Comparison of ENCODE assay signal across 16 cellular contexts in the genomic region with DNA sequence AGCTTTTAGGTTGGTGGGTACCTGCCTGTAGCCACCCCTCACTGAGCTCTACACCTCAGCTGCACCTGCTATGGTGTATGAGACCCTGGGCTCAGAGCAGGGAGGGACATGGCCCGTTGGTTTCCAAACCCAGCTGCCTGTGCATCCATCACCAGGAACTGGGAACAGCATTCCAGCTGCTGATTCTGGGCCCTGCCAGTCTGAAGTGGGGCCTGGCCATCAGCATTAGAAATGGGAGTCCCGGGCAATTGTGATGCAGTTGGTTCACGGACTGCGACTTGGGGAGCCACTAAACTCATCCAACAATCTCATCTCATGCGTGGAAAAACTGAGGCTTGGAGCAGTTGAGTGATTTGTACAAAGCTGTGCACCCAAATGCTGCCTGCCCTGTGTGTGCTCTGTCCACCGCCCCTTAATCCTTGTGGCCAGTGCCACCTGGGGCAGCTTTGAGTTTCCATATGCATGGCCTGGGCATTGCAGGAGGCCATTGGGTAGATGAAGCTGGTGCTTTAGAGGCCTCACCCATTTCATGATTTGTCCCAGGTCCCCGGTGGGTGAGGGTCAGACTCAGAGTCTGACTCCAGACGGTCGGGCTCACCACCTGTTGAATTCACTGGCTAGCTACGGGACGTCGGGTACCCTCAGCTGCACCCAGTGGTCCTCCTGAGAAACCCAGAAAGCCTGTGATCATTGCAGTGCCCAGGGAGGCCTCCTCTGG.
A peak's percentile ranks its signal among the peaks of the same experiment; 100 is the strongest.
DNase-seq lines count a peak whose midpoint lies in the region; ATAC-seq and TF ChIP-seq lines count a peak whose summit lies in the region.
"Had no signal": no experiment of that assay in that cellular context is flagged by ENCODE, and none has a peak within 500 bp of the region (broad histone marks: within the 10 kb centered on the region; RNA-seq: fewer than 3 reads in every experiment).

No MANE protein-coding gene starts in this region.

- H2BK5ac ChIP-seq in mesenchymal stem cell (ENCODE audit: low read depth, low read length, poor library complexity, severe bottlenecking) = no peak overlapping the region

- TF ChIP-seq CTCF in C4-2B (conservative IDR thresholded peaks at IDR 0.05) (no peak), Panc1 (IDR thresholded peaks at IDR 0.05) (no peak), progenitor cell of endocrine pancreas (IDR thresholded peaks at IDR 0.05; ENCODE audit: unreplicated experiment) (no peak), endothelial cell (IDR thresholded peaks at IDR 0.05; ENCODE audit: unreplicated experiment) (no peak)

- H3K27me3 ChIP-seq in Panc1 (ENCODE audit: control insufficient read depth, insufficient read depth, low read length) = no peaks in the 10 kb centered on the region
- no peaks in the 10 kb centered on the region for H3K27me3 ChIP-seq in mesenchymal stem cell (ENCODE audit: control insufficient read depth in 1 of 2, insufficient read depth in 1 of 2, low read length in 2 of 2)

- no peak overlapping the region for H2BK120ac ChIP-seq in mesenchymal stem cell (ENCODE audit: low read depth, low read length)

- H3K27me3 Mint-ChIP-seq in progenitor cell of endocrine pancreas (peaks cover 19% of the 10 kb centered on the region), endothelial cell (ENCODE audit: unreplicated experiment) (peaks cover 5% of the 10 kb centered on the region)

- H3K4me1 ChIP-seq in Panc1 (ENCODE audit: control insufficient read depth, insufficient read depth, low read length) = peaks cover 27% of the 10 kb centered on the region
- H3K4me1 ChIP-seq in mesenchymal stem cell (ENCODE audit: control insufficient read depth, insufficient read depth, low read depth, low read length) = peaks cover 39% of the 10 kb centered on the region

- H3K27ac Mint-ChIP-seq in progenitor cell of endocrine pancreas (peak overlapping the region; percentile 93), endothelial cell (ENCODE audit: unreplicated experiment) (no peak overlapping the region)

- H3K23ac ChIP-seq in mesenchymal stem cell (ENCODE audit: low read length in 2 of 2) = no peak overlapping the region

- H3K9me3 Mint-ChIP-seq in progenitor cell of endocrine pancreas (ENCODE audit: low read depth) (peaks cover 5% of the 10 kb centered on the region), endothelial cell (ENCODE audit: unreplicated experiment) (no peaks in the 10 kb centered on the region)

- H4K8ac ChIP-seq in mesenchymal stem cell (ENCODE audit: low read length) = no peak overlapping the region

- intact Hi-C loops in Panc1 (cut with micrococcal nuclease; ENCODE audit: unreplicated experiment) (no loop called here), Right ventricle myocardium superior (cut with DNase I) (no loop called here)

- H3K36me3 ChIP-seq in Panc1 (ENCODE audit: control insufficient read depth, insufficient read depth, low read length) = no peaks in the 10 kb centered on the region
- no peaks in the 10 kb centered on the region for H3K36me3 ChIP-seq in mesenchymal stem cell (ENCODE audit: control insufficient read depth in 1 of 2, insufficient read depth in 2 of 2, low read depth in 1 of 2, low read length in 2 of 2)

- no peak overlapping the region for H2BK15ac ChIP-seq in mesenchymal stem cell (ENCODE audit: low read depth, poor library complexity, severe bottlenecking)

- H3K4me2 ChIP-seq in mesenchymal stem cell (ENCODE audit: low read length, poor library complexity, severe bottlenecking) = no peak overlapping the region
- H3K4me2 ChIP-seq: SK-N-SH had no signal

- POLR2A ChIA-PET in Panc1 (lab: Charles Lee) = interaction anchor here (0.5 kb wide), 1 partner anchor 331 kb away, joined by 3 read pairs; no protein-coding TSS in a partner anchor

- ATAC-seq in Panc1 (no peak), GM21423 (IDR thresholded peaks at IDR 0.05; ENCODE audit: unreplicated experiment) (no peak), Right ventricle myocardium superior (ENCODE audit: poor library complexity) (no peak)

- CTCF ChIA-PET in Panc1 (lab: Charles Lee) = no interaction called here

- in situ Hi-C loops in Panc1 (cut with HindIII; ENCODE audit: low pct_unique_long_range_greater_than_20kb, low sequenced_read_pairs) = no loop called here

- BruUV-seq in Panc1 (replicated peaks; lab: Mats Ljungman, UMichigan) = no TSS peak

- H3K4me3 Mint-ChIP-seq in progenitor cell of endocrine pancreas (ENCODE audit: low read depth) = no peak overlapping the region
- H3K4me3 Mint-ChIP-seq in endothelial cell (ENCODE audit: unreplicated experiment) = no peak overlapping the region
- H3K4me3 Mint-ChIP-seq: CD14-positive monocyte had no signal

- no peak overlapping the region for H3K18ac ChIP-seq in mesenchymal stem cell (ENCODE audit: low read depth in 1 of 2, low read length in 2 of 2)

- no peak overlapping the region for H4K91ac ChIP-seq in mesenchymal stem cell (ENCODE audit: low read length)

- H3K36me3 Mint-ChIP-seq in progenitor cell of endocrine pancreas (ENCODE audit: insufficient read depth) (no peaks in the 10 kb centered on the region), endothelial cell (ENCODE audit: low read depth, unreplicated experiment) (peaks cover 6% of the 10 kb centered on the region)
- H3K36me3 Mint-ChIP-seq: CD14-positive monocyte had no signal

- H3K27ac ChIP-seq in C4-2B = peak overlapping the region; percentile 29
- H3K27ac ChIP-seq in Panc1 (ENCODE audit: low read length) = peak overlapping the region; percentile 24; the same call in 1 of the 2 replicates
- H3K27ac ChIP-seq in mesenchymal stem cell (ENCODE audit: low read length, poor library complexity, severe bottlenecking) = no peak overlapping the region

- H2AK5ac ChIP-seq in mesenchymal stem cell (ENCODE audit: low read length, severe bottlenecking) = peak overlapping the region; percentile 51

- H3K4me3 ChIP-seq in Panc1 (ENCODE audit: low read depth in 2 of 2, low read length in 2 of 2) (no peak overlapping the region), mesenchymal stem cell (ENCODE audit: insufficient read depth in 1 of 2, low read depth in 1 of 2, low read length in 2 of 2) (no peak overlapping the region)

- 84% methylated on average over 12 of the region's 12 CpGs for WGBS in mesenchymal stem cell

- no peak overlapping the region for H3K14ac ChIP-seq in mesenchymal stem cell (ENCODE audit: low read length in 2 of 2)

- no peak overlapping the region for H2BK12ac ChIP-seq in mesenchymal stem cell (ENCODE audit: low read length in 2 of 2)

- DNase-seq in Panc1 (ENCODE audit: low read depth, low spot score) (no peak), mesenchymal stem cell (no peak), progenitor cell of endocrine pancreas (ENCODE audit: low spot score, unreplicated experiment) (no peak), endothelial cell (ENCODE audit: low spot score) (no peak), Right ventricle myocardium superior (no peak)
- DNase-seq in stimulated activated CD4-positive, alpha-beta T cell treated with anti-CD3 and anti-CD28 coated beads, Interleukin-2, amount 100 ng/mL, for 24 hours = no peak
- DNase-seq: EL, NCI-H1417 treated with DMSO at 0.1 percent for 48 hours, NCI-H1930, NCI-H2171 treated with DMSO at 0.1 percent for 48 hours, NCI-H748 treated with DMSO at 0.1 percent for 48 hours, SHP77, SK-N-SH had no signal

- no peaks in the 10 kb centered on the region for H3K79me1 ChIP-seq in mesenchymal stem cell (replicated peaks; ENCODE audit: low read length, poor library complexity, severe bottlenecking)

- H3K4me1 Mint-ChIP-seq in progenitor cell of endocrine pancreas (ENCODE audit: low read depth) = peaks cover 31% of the 10 kb centered on the region
- no peaks in the 10 kb centered on the region for H3K4me1 Mint-ChIP-seq in endothelial cell (ENCODE audit: unreplicated experiment)
- H3K4me1 Mint-ChIP-seq: CD14-positive monocyte had no signal

- H2AFZ ChIP-seq in mesenchymal stem cell (ENCODE audit: low read depth, low read length) = no peak overlapping the region

- no peak overlapping the region for H3K9ac ChIP-seq in mesenchymal stem cell (ENCODE audit: low read length)
- H3K9ac ChIP-seq: SK-N-SH had no signal

- no peak overlapping the region for H3K4ac ChIP-seq in mesenchymal stem cell (ENCODE audit: low read depth in 1 of 2, low read length in 2 of 2)

- H3K9me3 ChIP-seq in Panc1 (ENCODE audit: control insufficient read depth, insufficient read depth, low read depth, low read length) (no peaks in the 10 kb centered on the region), mesenchymal stem cell (ENCODE audit: control insufficient read depth, low read length) (no peaks in the 10 kb centered on the region)
- H3K9me3 ChIP-seq: SK-N-SH had no signal
